ENCODE assay signal across 8 cellular contexts in the genomic region with DNA sequence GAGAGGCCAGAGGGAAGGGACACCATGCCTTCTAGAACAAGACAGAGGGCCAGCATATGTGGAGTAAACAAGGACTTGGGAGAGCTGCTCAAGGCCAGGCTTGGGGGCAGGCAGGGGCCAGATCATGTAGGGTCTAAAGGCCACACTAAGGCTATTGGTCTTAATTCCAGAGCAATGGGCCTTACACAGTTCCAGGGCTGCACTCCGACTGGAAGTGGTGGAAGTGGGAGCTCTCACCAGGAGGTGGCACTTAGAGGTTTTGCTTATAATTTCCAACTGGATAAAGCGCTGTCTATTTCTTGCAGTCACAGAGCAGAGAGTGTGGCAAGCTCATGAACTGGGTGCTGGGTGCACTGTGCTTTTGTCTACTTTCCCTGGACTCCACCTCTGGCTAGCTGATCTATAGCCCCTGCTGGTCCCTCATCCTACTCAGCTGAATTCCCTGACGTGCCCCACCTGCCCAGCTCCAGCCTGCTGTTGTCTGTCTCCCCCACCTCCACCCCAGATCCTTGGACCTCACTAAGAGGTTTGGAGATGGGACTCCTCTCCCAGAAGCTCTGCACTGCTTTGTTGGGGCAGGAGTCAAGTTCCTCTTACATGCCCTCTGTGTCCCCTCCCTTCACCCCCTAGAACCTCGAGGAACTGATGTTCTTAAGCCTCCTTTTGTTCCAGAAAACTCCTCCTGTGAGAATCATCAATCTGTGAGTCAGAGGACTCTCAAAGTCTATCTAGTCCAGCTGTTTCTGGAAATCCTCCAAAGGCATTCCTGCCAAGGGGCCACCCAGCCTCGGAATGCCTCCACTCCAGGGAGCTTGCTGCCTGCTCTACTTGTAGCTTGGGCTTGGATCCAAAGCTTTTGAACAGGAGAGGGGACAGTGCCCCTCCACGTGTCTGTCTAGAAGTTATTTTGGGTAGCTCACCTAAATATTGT. TPM values are rescaled to one million over a fixed set of nuclear protein-coding genes. Genes with fewer than 3 reads are reported as not detected.
DNase-seq lines count a peak whose midpoint lies in the region; ATAC-seq and TF ChIP-seq lines count a peak whose summit lies in the region.
"Had no signal": no experiment of that assay in that cellular context is flagged by ENCODE, and none has a peak within 500 bp of the region (broad histone marks: within the 10 kb centered on the region; RNA-seq: fewer than 3 reads in every experiment).

No MANE protein-coding gene starts in this region.

- H3K4me1 Mint-ChIP-seq in activated T-cell treated with anti-CD3 and anti-CD28 coated beads, Interleukin-2, amount 50 U/mL, for 4 hours (ENCODE audit: low read depth): no peaks in the 10 kb centered on the region

- H3K36me3 Mint-ChIP-seq in activated T-cell treated with anti-CD3 and anti-CD28 coated beads, Interleukin-2, amount 50 U/mL, for 4 hours (ENCODE audit: insufficient read depth): no peaks in the 10 kb centered on the region
- H3K36me3 Mint-ChIP-seq: natural killer cell treated with Interleukin-12 subunit alpha and Interleukin-12 subunit beta and Interleukin-15 and Interleukin-18, amount 100 ng/mL, for 72 hours had no signal

- peaks cover 3% of the 10 kb centered on the region for H3K27me3 Mint-ChIP-seq in activated T-cell treated with anti-CD3 and anti-CD28 coated beads, Interleukin-2, amount 50 U/mL, for 4 hours (ENCODE audit: low read depth)

- ATAC-seq in SK-N-SH treated with all-trans-retinoic acid at 6 μM for 48 hours: peak; percentile 70
- no peak for ATAC-seq in GM19324 (IDR thresholded peaks at IDR 0.05; ENCODE audit: low FRiP score, unreplicated experiment)
- ATAC-seq in activated T-cell treated with anti-CD3 and anti-CD28 coated beads, Interleukin-2, amount 50 U/mL, for 4 hours: no peak

- no peaks in the 10 kb centered on the region for H3K9me3 Mint-ChIP-seq in activated T-cell treated with anti-CD3 and anti-CD28 coated beads, Interleukin-2, amount 50 U/mL, for 4 hours
- H3K9me3 Mint-ChIP-seq: natural killer cell treated with Interleukin-12 subunit alpha and Interleukin-12 subunit beta and Interleukin-15 and Interleukin-18, amount 100 ng/mL, for 72 hours had no signal

- H3K4me3 Mint-ChIP-seq in activated T-cell treated with anti-CD3 and anti-CD28 coated beads, Interleukin-2, amount 50 U/mL, for 4 hours: no peak overlapping the region
- H3K4me3 Mint-ChIP-seq: natural killer cell treated with Interleukin-12 subunit alpha and Interleukin-12 subunit beta and Interleukin-15 and Interleukin-18, amount 100 ng/mL, for 72 hours had no signal

- DNase-seq in HCEC 1CT (peak; percentile 22), foreskin melanocyte (peak; percentile 84), smooth muscle cell of the brain vasculature (ENCODE audit: low read depth, low spot score) (peak; percentile 79), RKO (ENCODE audit: low spot score) (no peak)
- DNase-seq in activated T-cell treated with anti-CD3 and anti-CD28 coated beads, Interleukin-2, amount 50 U/mL, for 4 hours: no peak

TF ChIP-seq in SK-N-SH treated with all-trans-retinoic acid at 6 μM for 48 hours, 23 proteins besides CTCF, POLR2A, EP300 and RAD21 (continues in another document):
- TF ChIP-seq SNAI2 (CRISPR knock-in tag; IDR thresholded peaks at IDR 0.05) (no peak), BACH2 (CRISPR knock-in tag; IDR thresholded peaks at IDR 0.05; ENCODE audit: borderline replicate concordance) (no peak), OSR1 (CRISPR knock-in tag; IDR thresholded peaks at IDR 0.05) (no peak), ARNTL (CRISPR knock-in tag; IDR thresholded peaks at IDR 0.05; ENCODE audit: borderline replicate concordance, low read depth) (no peak), ZFP3 (CRISPR knock-in tag; IDR thresholded peaks at IDR 0.05) (no peak), ZNF8 (CRISPR knock-in tag; IDR thresholded peaks at IDR 0.05) (no peak), ISL1 (CRISPR knock-in tag; IDR thresholded peaks at IDR 0.05) (no peak), ZFP30 (CRISPR knock-in tag; IDR thresholded peaks at IDR 0.05) (no peak), ZC3H10 (CRISPR knock-in tag; IDR thresholded peaks at IDR 0.05) (no peak), ESRRG (CRISPR knock-in tag; IDR thresholded peaks at IDR 0.05) (no peak), GLIS3 (CRISPR knock-in tag; IDR thresholded peaks at IDR 0.05) (no peak), TOX (CRISPR knock-in tag; IDR thresholded peaks at IDR 0.05; ENCODE audit: borderline replicate concordance) (no peak), TCF4 (CRISPR knock-in tag; IDR thresholded peaks at IDR 0.05; ENCODE audit: borderline replicate concordance) (no peak)
- TF ChIP-seq, protein P1, sequence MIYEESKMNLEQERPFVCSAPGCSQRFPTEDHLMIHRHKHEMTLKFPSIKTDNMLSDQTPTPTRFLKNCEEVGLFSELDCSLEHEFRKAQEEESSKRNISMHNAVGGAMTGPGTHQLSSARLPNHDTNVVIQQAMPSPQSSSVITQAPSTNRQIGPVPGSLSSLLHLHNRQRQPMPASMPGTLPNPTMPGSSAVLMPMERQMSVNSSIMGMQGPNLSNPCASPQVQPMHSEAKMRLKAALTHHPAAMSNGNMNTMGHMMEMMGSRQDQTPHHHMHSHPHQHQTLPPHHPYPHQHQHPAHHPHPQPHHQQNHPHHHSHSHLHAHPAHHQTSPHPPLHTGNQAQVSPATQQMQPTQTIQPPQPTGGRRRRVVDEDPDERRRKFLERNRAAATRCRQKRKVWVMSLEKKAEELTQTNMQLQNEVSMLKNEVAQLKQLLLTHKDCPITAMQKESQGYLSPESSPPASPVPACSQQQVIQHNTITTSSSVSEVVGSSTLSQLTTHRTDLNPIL (CRISPR knock-in tag; IDR thresholded peaks at IDR 0.05; ENCODE audit: low read depth): no peak
- TF ChIP-seq, protein P2, sequence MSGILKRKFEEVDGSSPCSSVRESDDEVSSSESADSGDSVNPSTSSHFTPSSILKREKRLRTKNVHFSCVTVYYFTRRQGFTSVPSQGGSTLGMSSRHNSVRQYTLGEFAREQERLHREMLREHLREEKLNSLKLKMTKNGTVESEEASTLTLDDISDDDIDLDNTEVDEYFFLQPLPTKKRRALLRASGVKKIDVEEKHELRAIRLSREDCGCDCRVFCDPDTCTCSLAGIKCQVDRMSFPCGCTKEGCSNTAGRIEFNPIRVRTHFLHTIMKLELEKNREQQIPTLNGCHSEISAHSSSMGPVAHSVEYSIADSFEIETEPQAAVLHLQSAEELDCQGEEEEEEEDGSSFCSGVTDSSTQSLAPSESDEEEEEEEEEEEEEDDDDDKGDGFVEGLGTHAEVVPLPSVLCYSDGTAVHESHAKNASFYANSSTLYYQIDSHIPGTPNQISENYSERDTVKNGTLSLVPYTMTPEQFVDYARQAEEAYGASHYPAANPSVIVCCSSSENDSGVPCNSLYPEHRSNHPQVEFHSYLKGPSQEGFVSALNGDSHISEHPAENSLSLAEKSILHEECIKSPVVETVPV (CRISPR knock-in tag; IDR thresholded peaks at IDR 0.05): no peak
- TF ChIP-seq, protein P3, sequence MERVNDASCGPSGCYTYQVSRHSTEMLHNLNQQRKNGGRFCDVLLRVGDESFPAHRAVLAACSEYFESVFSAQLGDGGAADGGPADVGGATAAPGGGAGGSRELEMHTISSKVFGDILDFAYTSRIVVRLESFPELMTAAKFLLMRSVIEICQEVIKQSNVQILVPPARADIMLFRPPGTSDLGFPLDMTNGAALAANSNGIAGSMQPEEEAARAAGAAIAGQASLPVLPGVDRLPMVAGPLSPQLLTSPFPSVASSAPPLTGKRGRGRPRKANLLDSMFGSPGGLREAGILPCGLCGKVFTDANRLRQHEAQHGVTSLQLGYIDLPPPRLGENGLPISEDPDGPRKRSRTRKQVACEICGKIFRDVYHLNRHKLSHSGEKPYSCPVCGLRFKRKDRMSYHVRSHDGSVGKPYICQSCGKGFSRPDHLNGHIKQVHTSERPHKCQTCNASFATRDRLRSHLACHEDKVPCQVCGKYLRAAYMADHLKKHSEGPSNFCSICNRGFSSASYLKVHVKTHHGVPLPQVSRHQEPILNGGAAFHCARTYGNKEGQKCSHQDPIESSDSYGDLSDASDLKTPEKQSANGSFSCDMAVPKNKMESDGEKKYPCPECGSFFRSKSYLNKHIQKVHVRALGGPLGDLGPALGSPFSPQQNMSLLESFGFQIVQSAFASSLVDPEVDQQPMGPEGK (CRISPR knock-in tag; IDR thresholded peaks at IDR 0.05; ENCODE audit: borderline replicate concordance): no peak
- TF ChIP-seq, protein P4, sequence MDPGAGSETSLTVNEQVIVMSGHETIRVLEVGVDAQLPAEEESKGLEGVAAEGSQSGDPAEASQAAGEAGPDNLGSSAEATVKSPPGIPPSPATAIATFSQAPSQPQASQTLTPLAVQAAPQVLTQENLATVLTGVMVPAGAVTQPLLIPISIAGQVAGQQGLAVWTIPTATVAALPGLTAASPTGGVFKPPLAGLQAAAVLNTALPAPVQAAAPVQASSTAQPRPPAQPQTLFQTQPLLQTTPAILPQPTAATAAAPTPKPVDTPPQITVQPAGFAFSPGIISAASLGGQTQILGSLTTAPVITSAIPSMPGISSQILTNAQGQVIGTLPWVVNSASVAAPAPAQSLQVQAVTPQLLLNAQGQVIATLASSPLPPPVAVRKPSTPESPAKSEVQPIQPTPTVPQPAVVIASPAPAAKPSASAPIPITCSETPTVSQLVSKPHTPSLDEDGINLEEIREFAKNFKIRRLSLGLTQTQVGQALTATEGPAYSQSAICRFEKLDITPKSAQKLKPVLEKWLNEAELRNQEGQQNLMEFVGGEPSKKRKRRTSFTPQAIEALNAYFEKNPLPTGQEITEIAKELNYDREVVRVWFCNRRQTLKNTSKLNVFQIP (CRISPR knock-in tag; IDR thresholded peaks at IDR 0.05; ENCODE audit: borderline replicate concordance, low read depth): no peak

RNA-seq across cellular contexts. Expression of a gene that starts 48.1 kb away (rescaled TPM):
- 10 to 100 TPM; 52.1 to 63.5 (median 56.8) TPM for total RNA-seq in activated T-cell treated with anti-CD3 and anti-CD28 coated beads, Interleukin-2, amount 50 U/mL, for 4 hours

Comparison
In these comparisons a context has a peak if more than half of its experiments do, and no peak if none do; other contexts are left out.
1. DNase-seq: peak in HCEC 1CT (single experiment), foreskin melanocyte (single experiment) and smooth muscle cell of the brain vasculature (single experiment); none in RKO (single experiment) and activated T-cell treated with anti-CD3 and anti-CD28 coated beads, Interleukin-2, amount 50 U/mL, for 4 hours (single experiment).